Comparison of ENCODE assay signal across 22 cellular contexts in the genomic region with DNA sequence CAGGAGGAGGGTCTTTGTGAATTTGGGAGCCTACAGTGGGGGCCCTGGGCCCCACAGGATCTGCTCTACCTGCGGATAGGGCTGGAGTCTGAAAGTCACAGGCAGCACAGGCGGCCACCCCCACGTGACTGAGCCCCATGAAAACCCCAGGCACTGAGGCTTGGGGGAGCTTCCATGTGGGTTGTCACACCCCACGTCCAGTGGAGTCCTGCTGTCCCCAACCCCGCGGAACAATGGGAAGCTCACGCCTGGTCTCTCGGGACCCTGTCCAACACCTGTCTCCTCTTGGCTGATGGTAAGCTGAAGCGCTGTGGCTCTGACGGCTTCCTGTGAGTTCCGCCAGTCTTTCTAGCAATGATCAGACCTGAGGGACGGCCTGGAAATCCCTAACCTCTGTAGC.
DNase-seq lines count a peak whose midpoint lies in the region; ATAC-seq, FAIRE-seq and TF ChIP-seq lines count a peak whose summit lies in the region.
"Had no signal": no experiment of that assay in that cellular context is flagged by ENCODE, and none has a peak within 500 bp of the region (broad histone marks: within the 10 kb centered on the region; RNA-seq: fewer than 3 reads in every experiment).

No MANE protein-coding gene starts in this region.

- no peak overlapping the region for H2AFZ ChIP-seq in HepG2 (ENCODE audit: low read length)
- H2AFZ ChIP-seq: PC-9 had no signal

- H3K9ac ChIP-seq in HepG2 (ENCODE audit: insufficient read depth, low read depth, low read length) = no peak overlapping the region

- H3K4me3 ChIP-seq in coronary artery (no peak overlapping the region), suprapubic skin (no peak overlapping the region), HepG2 (replicated peaks in 1 of 3; ENCODE audit: insufficient read depth in 1 of 3, low read depth in 2 of 3, low read length in 3 of 3) (no peak overlapping the region)
- H3K4me3 ChIP-seq: MG63, PC-9, SJCRH30 had no signal

- H3K27me3 ChIP-seq in suprapubic skin (no peaks in the 10 kb centered on the region), HepG2 (ENCODE audit: control insufficient read depth in 1 of 2, insufficient read depth in 2 of 2, low read length in 2 of 2) (peaks cover 1 to 32% of the 10 kb centered on the region in 2 experiments; a peak in 2 of 5 replicates)
- H3K27me3 ChIP-seq in CD4-positive, alpha-beta T cell (ENCODE audit: control insufficient read depth, insufficient read depth, low read length) = no peaks in the 10 kb centered on the region
- H3K27me3 ChIP-seq: MG63, SJCRH30 had no signal

- H3K36me3 ChIP-seq in suprapubic skin (no peaks in the 10 kb centered on the region), HepG2 (replicated peaks in 1 of 2; ENCODE audit: control insufficient read depth in 1 of 2, insufficient read depth in 2 of 2, low read length in 2 of 2) (no peaks in the 10 kb centered on the region)
- H3K36me3 ChIP-seq: MG63, SJCRH30 had no signal

- no peaks in the 10 kb centered on the region for H4K20me1 ChIP-seq in HepG2 (ENCODE audit: insufficient read depth, low read length)

- H3K27ac ChIP-seq in coronary artery = no peak overlapping the region
- H3K27ac ChIP-seq in suprapubic skin = no peak overlapping the region
- no peak overlapping the region for H3K27ac ChIP-seq in CD4-positive, alpha-beta T cell (ENCODE audit: low read depth, low read length)
- H3K27ac ChIP-seq in HepG2 (ENCODE audit: extremely low read length, insufficient read depth, low read length) = no peak overlapping the region
- H3K27ac ChIP-seq: PC-9, SJCRH30 had no signal

- no peak for TF ChIP-seq EP300 in suprapubic skin (IDR thresholded peaks at IDR 0.05)
- no peak for TF ChIP-seq EP300 in HepG2 (IDR thresholded peaks at IDR 0.05; ENCODE audit: low read depth in 2 of 2, low read length in 2 of 2)
- no peak for TF ChIP-seq EP300 in HepG2 (CRISPR knock-in tag; IDR thresholded peaks at IDR 0.05; ENCODE audit: borderline replicate concordance)

- POLR2A ChIA-PET in CD4-positive, alpha-beta T cell (lab: Charles Lee) = no interaction called here
- POLR2A ChIA-PET in HepG2 (lab: Yijun Ruan, JAX) = no interaction called here

- intact Hi-C loops in CD4-positive, alpha-beta T cell (cut with DNase I, micrococcal nuclease) = no loop called here
- intact Hi-C loops in HepG2 (cut with micrococcal nuclease; ENCODE audit: unreplicated experiment) = no loop called here

- H3K4me3 Mint-ChIP-seq in CD4-positive, alpha-beta T cell = no peak overlapping the region
- H3K4me3 Mint-ChIP-seq: CD14-positive monocyte; HFFc6; T-helper 1 cell treated with Interleukin-12 subunit alpha and Interleukin-12 subunit beta and Interleukin-4 antibody, amounts not matched to agents 30 μg/mL and 1 μg/mL, for 36 hours had no signal

- 94% methylated on average over 2 of the region's 12 CpGs for WGBS in suprapubic skin
- WGBS in HepG2 (ENCODE audit: low lambda C conversion rate) = 48% methylated on average over 7 of the region's 12 CpGs

- TF ChIP-seq CTCF in coronary artery (IDR thresholded peaks at IDR 0.05) = no peak
- TF ChIP-seq CTCF in suprapubic skin (IDR thresholded peaks at IDR 0.05) = no peak
- TF ChIP-seq CTCF in CD4-positive, alpha-beta T cell (IDR thresholded peaks at IDR 0.05) = no peak
- TF ChIP-seq CTCF in HepG2 (CRISPR knock-in tag; IDR thresholded peaks at IDR 0.05) = no peak

- H3K4me1 Mint-ChIP-seq in CD4-positive, alpha-beta T cell (ENCODE audit: low read depth) = no peaks in the 10 kb centered on the region
- H3K4me1 Mint-ChIP-seq: CD14-positive monocyte had no signal

- no peaks in the 10 kb centered on the region for H3K9me3 ChIP-seq in suprapubic skin
- H3K9me3 ChIP-seq in CD4-positive, alpha-beta T cell (ENCODE audit: control insufficient read depth, low read length) = no peaks in the 10 kb centered on the region
- no peaks in the 10 kb centered on the region for H3K9me3 ChIP-seq in HepG2 (ENCODE audit: low read length)
- H3K9me3 ChIP-seq: Caco-2, MG63, SJCRH30 had no signal

- ATAC-seq in HG03521 (IDR thresholded peaks at IDR 0.05; ENCODE audit: unreplicated experiment) (no peak), HepG2 (no peak)
- no peak for ATAC-seq in CD4-positive, alpha-beta T cell (ENCODE audit: poor library complexity)

- CTCF ChIA-PET in CD4-positive, alpha-beta T cell (lab: Charles Lee) = no interaction called here
- CTCF ChIA-PET in HepG2 (lab: Yijun Ruan, JAX; ENCODE audit: low intra/inter-chr PET ratio, low total read pairs) = no interaction called here

- H3K27me3 Mint-ChIP-seq in CD4-positive, alpha-beta T cell = no peaks in the 10 kb centered on the region

- DNase-seq in COR-L47 (lab: John Stamatoyannopoulos, UW) (peak; percentile 70), NCI-H1092 (lab: John Stamatoyannopoulos, UW) (peak; percentile 29), coronary artery (ENCODE audit: low spot score) (peak; percentile 65), suprapubic skin (ENCODE audit: low spot score in 2 of 2) (peak; percentile 39 to 73), HepG2 (ENCODE audit: low spot score) (no peak)
- DNase-seq in CD4-positive, alpha-beta T cell = no peak
- DNase-seq: ACHN, AML-193, Caco-2, DMS153, GDM1, HFFc6, Kasumi-1, MG63, NCI-H1048, NCI-H1694 treated with DMSO at 0.1 percent for 48 hours, NCI-H2171, PC-9, SJCRH30 had no signal

- BruUV-seq in HepG2 (replicated peaks; lab: Mats Ljungman, UMichigan) = no TSS peak

- no peaks in the 10 kb centered on the region for H3K36me3 Mint-ChIP-seq in CD4-positive, alpha-beta T cell (ENCODE audit: low read depth)
- H3K36me3 Mint-ChIP-seq: CD14-positive monocyte had no signal

- no peak for TF ChIP-seq POLR2A in suprapubic skin (IDR thresholded peaks at IDR 0.05)
- no peak for TF ChIP-seq POLR2A in HepG2 (IDR thresholded peaks at IDR 0.05; ENCODE audit: insufficient read depth in 1 of 2, low read depth in 2 of 2, low read length in 2 of 2)

- no peak overlapping the region for H3K4me2 ChIP-seq in HepG2 (ENCODE audit: low read depth, low read length)
- H3K4me2 ChIP-seq: PC-9 had no signal

- in situ Hi-C loops in HepG2 (cut with HindIII; ENCODE audit: extremely low pct_ligation_motif_present, low pct_unique_long_range_greater_than_20kb) = no loop called here

- no peaks in the 10 kb centered on the region for H3K4me1 ChIP-seq in suprapubic skin
- H3K4me1 ChIP-seq in HepG2 (ENCODE audit: insufficient read depth, low read length) = peaks cover 23% of the 10 kb centered on the region

- no peak overlapping the region for H3K27ac Mint-ChIP-seq in CD4-positive, alpha-beta T cell
- H3K27ac Mint-ChIP-seq: HFFc6; T-helper 1 cell treated with Interleukin-12 subunit alpha and Interleukin-12 subunit beta and Interleukin-4 antibody, amounts not matched to agents 30 μg/mL and 1 μg/mL, for 36 hours had no signal

- FAIRE-seq in HepG2 (lab: Jason Lieb, UNC) = no peak

- H3K9me3 Mint-ChIP-seq in CD4-positive, alpha-beta T cell = no peaks in the 10 kb centered on the region
- H3K9me3 Mint-ChIP-seq: HFFc6 had no signal

- no peaks in the 10 kb centered on the region for H3K79me2 ChIP-seq in HepG2 (ENCODE audit: insufficient read depth, low read length)

- TF ChIP-seq RAD21 in HepG2 (CRISPR knock-in tag; IDR thresholded peaks at IDR 0.05) = no peak

TF ChIP-seq in HepG2, 621 proteins besides CTCF, POLR2A, EP300 and RAD21:
- TF ChIP-seq PPARG (CRISPR knock-in tag; conservative IDR thresholded peaks at IDR 0.05) (no peak), ZNF619 (CRISPR knock-in tag; IDR thresholded peaks at IDR 0.05) (no peak), MAF1 (CRISPR knock-in tag; IDR thresholded peaks at IDR 0.05; ENCODE audit: borderline replicate concordance) (no peak)

Comparison
In these comparisons a context has a peak if more than half of its experiments do, and no peak if none do; other contexts are left out.
1. DNase-seq: peak in COR-L47 (single experiment), NCI-H1092 (single experiment), coronary artery (single experiment) and suprapubic skin (2 of 2); none in CD4-positive, alpha-beta T cell (0 of 10) and HepG2 (single experiment).